ENCODE assay signal across 31 cellular contexts in the genomic region with DNA sequence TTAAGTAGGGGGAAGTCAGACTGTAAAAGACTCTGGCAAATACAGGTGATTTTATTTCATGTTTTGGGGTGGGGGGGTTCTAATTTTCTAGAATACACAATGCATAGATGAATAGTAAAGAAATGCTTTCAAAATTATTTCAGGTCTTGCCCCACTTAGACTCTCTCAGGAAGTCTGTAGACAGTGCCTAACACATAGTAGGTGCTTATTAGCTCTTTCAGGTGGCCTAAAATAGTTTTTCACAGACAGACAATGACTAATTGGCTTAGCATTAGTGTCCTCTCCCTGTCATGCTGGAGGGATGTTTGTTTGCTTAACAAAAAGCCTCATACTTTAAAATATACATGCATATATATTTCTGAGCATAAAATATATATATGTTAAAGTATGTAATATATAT.
"Had no signal": no experiment of that assay in that cellular context is flagged by ENCODE, and none has a peak within 500 bp of the region (broad histone marks: within the 10 kb centered on the region; RNA-seq: fewer than 3 reads in every experiment).

No MANE protein-coding gene starts in this region.

- H3K4me3 ChIP-seq: ascending aorta, coronary artery, dorsolateral prefrontal cortex had no signal

- H3K36me3 ChIP-seq: ascending aorta, brain microvascular endothelial cell, WERI-Rb-1 had no signal

- H3K4me1 ChIP-seq: ascending aorta had no signal

- DNase-seq: activated B cell treated with CpG ODN at 0.5 μM for 24 hours; activated CD4-positive, alpha-beta T cell treated with anti-CD3 and anti-CD28 coated beads for 48 hours; activated CD4-positive, alpha-beta T cell treated with anti-CD3 and anti-CD28 coated beads, Interleukin-2, amount 50 U/mL, for 1 hour; activated CD4-positive, alpha-beta T cell treated with anti-CD3 and anti-CD28 coated beads, Interleukin-2, amount 50 U/mL, for 48 hours; activated CD8-positive, alpha-beta memory T cell treated with anti-CD3 and anti-CD28 coated beads for 24 hours; activated CD8-positive, alpha-beta T cell treated with anti-CD3 and anti-CD28 coated beads for 36 hours; activated effector memory CD4-positive, alpha-beta T cell treated with anti-CD3 and anti-CD28 coated beads, Interleukin-2, amount 50 U/mL, for 16 hours; activated naive CD4-positive, alpha-beta T cell treated with anti-CD3 and anti-CD28 coated beads for 36 hours; activated naive CD8-positive, alpha-beta T cell treated with anti-CD3 and anti-CD28 coated beads for 36 hours; activated naive CD8-positive, alpha-beta T cell treated with anti-CD3 and anti-CD28 coated beads, Interleukin-2, amount 50 U/mL, for 24 hours; activated T-cell treated with anti-CD3 and anti-CD28 coated beads, Interleukin-2, amount 50 U/mL, for 4 hours; brain microvascular endothelial cell; dorsolateral prefrontal cortex; effector memory CD4-positive, alpha-beta T cell; endodermal cell; foreskin fibroblast; head of caudate nucleus; T-helper 17 cell; T1000; WERI-Rb-1 had no signal

- FAIRE-seq: bronchial epithelial cell had no signal

- H3K9me3 ChIP-seq: ascending aorta had no signal

- H3K27me3 ChIP-seq: ascending aorta, brain microvascular endothelial cell had no signal

- H3K27ac Mint-ChIP-seq: activated B cell treated with CpG ODN at 0.5 μM for 24 hours; activated CD8-positive, alpha-beta T cell treated with anti-CD3 and anti-CD28 coated beads for 36 hours; activated naive CD4-positive, alpha-beta T cell treated with anti-CD3 and anti-CD28 coated beads for 36 hours; activated naive CD4-positive, alpha-beta T cell treated with anti-CD3 and anti-CD28 coated beads, Interleukin-2, amount 50 U/mL, for 24 hours; activated naive CD8-positive, alpha-beta T cell treated with anti-CD3 and anti-CD28 coated beads for 36 hours; activated naive CD8-positive, alpha-beta T cell treated with anti-CD3 and anti-CD28 coated beads, Interleukin-2, amount 50 U/mL, for 24 hours; activated T-helper 1 cell treated with anti-CD3 and anti-CD28 coated beads, Interleukin-12 subunit alpha, Interleukin-12 subunit beta, Interleukin-2, Interleukin-4 antibody, amounts not matched to agents 30 ng/mL and 10 ng/mL and 1 ng/mL, durations not matched to agents 14 hours and 24 hours and 36 hours; activated T-helper 2 cell treated with anti-CD3 and anti-CD28 coated beads, Interferon-gamma antibody, Interleukin-2, Interleukin-4, amounts not matched to agents 10 μg/mL and 5 μg/mL and 100 μg/mL, durations not matched to agents 14 hours and 24 hours and 36 hours; dendritic cell treated with granulocyte-macrophage colony-stimulating factor and Interleukin-4, amounts not matched to agents 40 ng/mL and 50 ng/mL, for 4 days; endodermal cell; T-helper 17 cell; T-helper 2 cell treated with Interferon-gamma antibody and Interleukin-4, amounts not matched to agents 5 μg/mL and 100 μg/mL, for 36 hours had no signal

- H3K27me3 Mint-ChIP-seq: T-helper 17 cell had no signal

- H3K9me3 Mint-ChIP-seq: activated CD8-positive, alpha-beta T cell treated with anti-CD3 and anti-CD28 coated beads for 36 hours; activated naive CD4-positive, alpha-beta T cell treated with anti-CD3 and anti-CD28 coated beads for 36 hours; activated naive CD4-positive, alpha-beta T cell treated with anti-CD3 and anti-CD28 coated beads, Interleukin-2, amount 50 U/mL, for 24 hours; activated naive CD8-positive, alpha-beta T cell treated with anti-CD3 and anti-CD28 coated beads, Interleukin-2, amount 50 U/mL, for 24 hours; activated T-helper 1 cell treated with anti-CD3 and anti-CD28 coated beads, Interleukin-12 subunit alpha, Interleukin-12 subunit beta, Interleukin-2, Interleukin-4 antibody, amounts not matched to agents 30 ng/mL and 10 ng/mL and 1 ng/mL, durations not matched to agents 14 hours and 24 hours and 36 hours; activated T-helper 2 cell treated with anti-CD3 and anti-CD28 coated beads, Interferon-gamma antibody, Interleukin-2, Interleukin-4, amounts not matched to agents 10 μg/mL and 5 μg/mL and 100 μg/mL, durations not matched to agents 14 hours and 24 hours and 36 hours; central memory CD8-positive, alpha-beta T cell; dendritic cell treated with granulocyte-macrophage colony-stimulating factor and Interleukin-4, amounts not matched to agents 40 ng/mL and 50 ng/mL, for 4 days; T-helper 2 cell treated with Interferon-gamma antibody and Interleukin-4, amounts not matched to agents 5 μg/mL and 100 μg/mL, for 36 hours had no signal

- H3K4me3 Mint-ChIP-seq: activated B cell treated with CpG ODN at 0.5 μM for 24 hours; activated CD8-positive, alpha-beta T cell treated with anti-CD3 and anti-CD28 coated beads for 36 hours; activated naive CD4-positive, alpha-beta T cell treated with anti-CD3 and anti-CD28 coated beads for 36 hours; activated naive CD4-positive, alpha-beta T cell treated with anti-CD3 and anti-CD28 coated beads, Interleukin-2, amount 50 U/mL, for 24 hours; activated naive CD8-positive, alpha-beta T cell treated with anti-CD3 and anti-CD28 coated beads for 36 hours; activated naive CD8-positive, alpha-beta T cell treated with anti-CD3 and anti-CD28 coated beads, Interleukin-2, amount 50 U/mL, for 24 hours; activated T-cell treated with anti-CD3 and anti-CD28 coated beads, Interleukin-2, amount 50 U/mL, for 4 hours; activated T-helper 1 cell treated with anti-CD3 and anti-CD28 coated beads, Interleukin-12 subunit alpha, Interleukin-12 subunit beta, Interleukin-2, Interleukin-4 antibody, amounts not matched to agents 30 ng/mL and 10 ng/mL and 1 ng/mL, durations not matched to agents 14 hours and 24 hours and 36 hours; central memory CD8-positive, alpha-beta T cell; dendritic cell treated with granulocyte-macrophage colony-stimulating factor and Interleukin-4, amounts not matched to agents 40 ng/mL and 50 ng/mL, for 4 days; endodermal cell; T-helper 17 cell; T-helper 2 cell treated with Interferon-gamma antibody and Interleukin-4, amounts not matched to agents 5 μg/mL and 100 μg/mL, for 36 hours had no signal

- H3K27ac ChIP-seq: ascending aorta, brain microvascular endothelial cell, coronary artery, WERI-Rb-1 had no signal

- H3K4me1 Mint-ChIP-seq: activated B cell treated with CpG ODN at 0.5 μM for 24 hours; activated naive CD4-positive, alpha-beta T cell treated with anti-CD3 and anti-CD28 coated beads, Interleukin-2, amount 50 U/mL, for 24 hours; activated naive CD8-positive, alpha-beta T cell treated with anti-CD3 and anti-CD28 coated beads for 36 hours; activated naive CD8-positive, alpha-beta T cell treated with anti-CD3 and anti-CD28 coated beads, Interleukin-2, amount 50 U/mL, for 24 hours; central memory CD8-positive, alpha-beta T cell; T-helper 17 cell had no signal

- ATAC-seq: activated CD4-positive, CD25-positive, alpha-beta regulatory T cell treated with anti-CD3 and anti-CD28 coated beads, Interleukin-2, amount 50 U/mL, for 24 hours; activated CD8-positive, alpha-beta T cell treated with anti-CD3 and anti-CD28 coated beads for 36 hours; activated naive CD8-positive, alpha-beta T cell treated with anti-CD3 and anti-CD28 coated beads, Interleukin-2, amount 50 U/mL, for 24 hours; activated T-cell treated with anti-CD3 and anti-CD28 coated beads, Interleukin-2, amount 50 U/mL, for 4 hours; esophagus mucosa; T-helper 17 cell had no signal

- H3K36me3 Mint-ChIP-seq: activated naive CD4-positive, alpha-beta T cell treated with anti-CD3 and anti-CD28 coated beads, Interleukin-2, amount 50 U/mL, for 24 hours; activated naive CD8-positive, alpha-beta T cell treated with anti-CD3 and anti-CD28 coated beads for 36 hours had no signal
